In genomic region chr2:134021830-134022524, GRCh38 we compare ENCODE assay signal across 10 cellular contexts.
DNase-seq lines count a peak whose midpoint lies in the region; ATAC-seq and TF ChIP-seq lines count a peak whose summit lies in the region.
"Had no signal": no experiment of that assay in that cellular context is flagged by ENCODE, and none has a peak within 500 bp of the region (broad histone marks: within the 10 kb centered on the region; RNA-seq: fewer than 3 reads in every experiment).

No MANE protein-coding gene starts in this region.

- no peak overlapping the region for H3K27ac Mint-ChIP-seq in activated CD4-positive, alpha-beta T cell treated with anti-CD3 and anti-CD28 coated beads for 36 hours
- H3K27ac Mint-ChIP-seq in memory B cell: peak overlapping the region; percentile 15

- H3K9me3 Mint-ChIP-seq in activated CD4-positive, alpha-beta T cell treated with anti-CD3 and anti-CD28 coated beads for 36 hours (ENCODE audit: low read depth): no peaks in the 10 kb centered on the region
- H3K9me3 Mint-ChIP-seq in memory B cell: no peaks in the 10 kb centered on the region

- H3K9me3 ChIP-seq in vagina: no peaks in the 10 kb centered on the region
- no peaks in the 10 kb centered on the region for H3K9me3 ChIP-seq in esophagus squamous epithelium
- H3K9me3 ChIP-seq: spleen had no signal

- WGBS in esophagus squamous epithelium, 2 donors: 69 to 76% methylated on average over 5 of the region's 5 CpGs

- no peak overlapping the region for H3K4me3 Mint-ChIP-seq in activated CD4-positive, alpha-beta T cell treated with anti-CD3 and anti-CD28 coated beads for 36 hours
- H3K4me3 Mint-ChIP-seq in memory B cell: no peak overlapping the region

- in situ Hi-C loops in brain microvascular endothelial cell (cut with HindIII; ENCODE audit: low pct_ligation_motif_present, low sequenced_read_pairs): no loop called here

- H3K4me3 ChIP-seq in brain microvascular endothelial cell (ENCODE audit: low read depth, low read length) (no peak overlapping the region), vagina (no peak overlapping the region), esophagus squamous epithelium (no peak overlapping the region)
- H3K4me3 ChIP-seq: K562, spleen had no signal

- H3K36me3 ChIP-seq in brain microvascular endothelial cell (replicated peaks) (no peaks in the 10 kb centered on the region), vagina (no peaks in the 10 kb centered on the region), esophagus squamous epithelium (no peaks in the 10 kb centered on the region)
- H3K36me3 ChIP-seq: spleen had no signal

- H3K27me3 Mint-ChIP-seq in activated CD4-positive, alpha-beta T cell treated with anti-CD3 and anti-CD28 coated beads for 36 hours: peaks cover 16% of the 10 kb centered on the region
- H3K27me3 Mint-ChIP-seq in memory B cell: peaks cover 4% of the 10 kb centered on the region

- TF ChIP-seq CTCF in brain microvascular endothelial cell (IDR thresholded peaks at IDR 0.05; ENCODE audit: low read depth, low read length, missing control alignments) (no peak), vagina (IDR thresholded peaks at IDR 0.05) (no peak), esophagus squamous epithelium (IDR thresholded peaks at IDR 0.05) (no peak)

- peak; percentile 85 for ATAC-seq in activated CD4-positive, alpha-beta T cell treated with anti-CD3 and anti-CD28 coated beads for 36 hours
- ATAC-seq in GM21529 (IDR thresholded peaks at IDR 0.05; ENCODE audit: unreplicated experiment) (peak; percentile 96), HG03175 (IDR thresholded peaks at IDR 0.05; ENCODE audit: unreplicated experiment) (peak; percentile 95), memory B cell (ENCODE audit: low read depth) (peak; percentile 90)
- ATAC-seq: K562 had no signal

- H3K4me1 ChIP-seq in vagina (no peaks in the 10 kb centered on the region), esophagus squamous epithelium (no peaks in the 10 kb centered on the region)

- no peak for TF ChIP-seq POLR2A in vagina (IDR thresholded peaks at IDR 0.05)
- TF ChIP-seq POLR2A in esophagus squamous epithelium (IDR thresholded peaks at IDR 0.05): no peak

- DNase-seq in activated CD4-positive, alpha-beta T cell treated with anti-CD3 and anti-CD28 coated beads for 36 hours: peak; percentile 15
- no peak for DNase-seq in activated CD4-positive, alpha-beta T cell treated with anti-CD3 and anti-CD28 coated beads for 4 hours
- no peak for DNase-seq in memory B cell (ENCODE audit: low spot score in 2 of 2)
- DNase-seq in brain microvascular endothelial cell: no peak
- DNase-seq in vagina (ENCODE audit: extremely low spot score in 2 of 2): no peak
- DNase-seq in esophagus squamous epithelium (lab: John Stamatoyannopoulos, UW): no peak
- DNase-seq: spleen had no signal

- H3K27ac ChIP-seq in brain microvascular endothelial cell (no peak overlapping the region), vagina (no peak overlapping the region), esophagus squamous epithelium (no peak overlapping the region)
- H3K27ac ChIP-seq: spleen had no signal

- H3K36me3 Mint-ChIP-seq in activated CD4-positive, alpha-beta T cell treated with anti-CD3 and anti-CD28 coated beads for 36 hours (ENCODE audit: low read depth): no peaks in the 10 kb centered on the region
- H3K36me3 Mint-ChIP-seq in memory B cell: no peaks in the 10 kb centered on the region

- POLR2A ChIA-PET in activated CD4-positive, alpha-beta T cell treated with anti-CD3 and anti-CD28 coated beads for 36 hours (lab: Charles Lee): no interaction called here

- CTCF ChIA-PET in activated CD4-positive, alpha-beta T cell treated with anti-CD3 and anti-CD28 coated beads for 36 hours (lab: Charles Lee): interaction anchor here (0.6 kb wide), 1 partner anchor 85 kb away, joined by 3 read pairs; no protein-coding TSS in a partner anchor

- peaks cover 12% of the 10 kb centered on the region for H3K4me1 Mint-ChIP-seq in activated CD4-positive, alpha-beta T cell treated with anti-CD3 and anti-CD28 coated beads for 36 hours
- peaks cover 24% of the 10 kb centered on the region for H3K4me1 Mint-ChIP-seq in memory B cell

- H3K27me3 ChIP-seq in brain microvascular endothelial cell (replicated peaks) (no peaks in the 10 kb centered on the region), vagina (no peaks in the 10 kb centered on the region), esophagus squamous epithelium (peaks cover 0 to 20% (median 0%) of the 10 kb centered on the region in 4 donors)

- intact Hi-C loops in activated CD4-positive, alpha-beta T cell treated with anti-CD3 and anti-CD28 coated beads for 36 hours (cut with DNase I, micrococcal nuclease): no loop called here
- intact Hi-C loops in vagina (cut with DNase I) (no loop called here), esophagus squamous epithelium (cut with DNase I) (no loop called here)
